18 cellular contexts compared by ENCODE assay signal in genomic region chr19:1166872-1167573, GRCh38. TPM values are rescaled to one million over a fixed set of nuclear protein-coding genes. Genes with fewer than 3 reads are reported as not detected.
A peak's percentile ranks its signal among the peaks of the same experiment; 100 is the strongest.
DNase-seq lines count a peak whose midpoint lies in the region; ATAC-seq, FAIRE-seq and TF ChIP-seq lines count a peak whose summit lies in the region.
"Had no signal": no experiment of that assay in that cellular context is flagged by ENCODE, and none has a peak within 500 bp of the region (broad histone marks: within the 10 kb centered on the region; RNA-seq: fewer than 3 reads in every experiment).

No MANE protein-coding gene starts in this region.

- no peak overlapping the region for H3K4ac ChIP-seq in H1 (replicated peaks; ENCODE audit: insufficient read length, low read depth, low read length)

- H3K9me3 ChIP-seq in PC-3 (ENCODE audit: low read length) (no peaks in the 10 kb centered on the region), H1 (ENCODE audit: insufficient read depth in 2 of 2, low read depth in 1 of 2, low read length in 1 of 2) (no peaks in the 10 kb centered on the region)
- H3K9me3 ChIP-seq: thoracic aorta had no signal

- peak overlapping the region; percentile 96 for H3K9ac ChIP-seq in PC-3 (ENCODE audit: low read length)
- H3K9ac ChIP-seq in H1 (replicated peaks in 1 of 4; ENCODE audit: extremely low read depth in 1 of 4, low read depth in 3 of 4, low read length in 3 of 4): peak overlapping the region in 1 of 4 experiments; percentile 19; a peak in 1 of 7 replicates

- no peak overlapping the region for H3K56ac ChIP-seq in H1 (replicated peaks; ENCODE audit: insufficient read length, low read depth, low read length)

- H2BK12ac ChIP-seq in H1 (ENCODE audit: low read depth, low read length): peak overlapping the region; percentile 60; the same call in 1 of the 2 replicates

- H4K5ac ChIP-seq in H1 (ENCODE audit: insufficient read length, low read depth, low read length): no peak overlapping the region

- POLR2A ChIA-PET in PC-3 (lab: Charles Lee; ENCODE audit: unreplicated experiment) (no interaction called here), H1 (lab: Charles Lee; ENCODE audit: partially characterized antibody) (interaction anchor here (0.6 to 2.8 kb wide), 8 partner anchors 21 to 140 kb away, joined by 3 to 10 read pairs (median 4); no protein-coding TSS in a partner anchor)

- H3K4me2 ChIP-seq in PC-3 (ENCODE audit: low read length) (peak overlapping the region; percentile 90), H1 (ENCODE audit: insufficient read depth in 1 of 2, low read depth in 2 of 2, low read length in 2 of 2) (no peak overlapping the region)

- H3F3A ChIP-seq in PC-3 (ENCODE audit: low read length, unreplicated experiment): no peaks in the 10 kb centered on the region

- no peaks in the 10 kb centered on the region for H3K9me2 ChIP-seq in PC-3 (replicated peaks; ENCODE audit: low read length)

- H3K4me3 Mint-ChIP-seq in nephron: no peak overlapping the region
- H3K4me3 Mint-ChIP-seq in type B pancreatic cell: peak overlapping the region; percentile 34
- H3K4me3 Mint-ChIP-seq: central memory CD8-positive, alpha-beta T cell; neural crest cell had no signal

- TF ChIP-seq CTCF in PC-3 (conservative IDR thresholded peaks at IDR 0.05; ENCODE audit: low read depth, low read length): no peak
- no peak for TF ChIP-seq CTCF in H1 (IDR thresholded peaks at IDR 0.05; ENCODE audit: control extremely low read depth in 1 of 3, insufficient read depth in 1 of 3, low read depth in 1 of 3, low read length in 3 of 3)
- no peak for TF ChIP-seq CTCF in nephron (IDR thresholded peaks at IDR 0.05; ENCODE audit: unreplicated experiment in 3 of 3)
- no peak for TF ChIP-seq CTCF in type B pancreatic cell (conservative IDR thresholded peaks at IDR 0.05)

- H2BK20ac ChIP-seq in H1 (ENCODE audit: low read length): no peak overlapping the region

- CTCF ChIA-PET in PC-3 (lab: Charles Lee) (interaction anchor here (0.6 kb wide), 2 partner anchors 26 to 63 kb away, joined by 3 to 5 read pairs; partner anchors contain the start of gene GPX4), H1 (lab: Charles Lee; ENCODE audit: partially characterized antibody) (interaction anchor here (0.9 to 3.0 kb wide), 10 partner anchors 11 to 95 kb away, joined by 3 to 15 read pairs (median 4); no protein-coding TSS in a partner anchor)

- H3K18ac ChIP-seq in H1 (ENCODE audit: extremely low read depth, low read length): no peak overlapping the region

- H4K91ac ChIP-seq in H1 (replicated peaks; ENCODE audit: insufficient read length, low read length): peak overlapping the region; percentile 59

- H3K9me3 Mint-ChIP-seq in nephron (no peaks in the 10 kb centered on the region), type B pancreatic cell (no peaks in the 10 kb centered on the region)
- H3K9me3 Mint-ChIP-seq: central memory CD8-positive, alpha-beta T cell; neural crest cell had no signal

- peaks cover 4% of the 10 kb centered on the region; the same call in 1 of the 2 replicates for H3K23me2 ChIP-seq in H1 (ENCODE audit: low read depth, low read length)

- TF ChIP-seq RAD21 in H1 (IDR thresholded peaks at IDR 0.05 in 1 of 2, conservative IDR thresholded peaks at IDR 0.05 in 1 of 2; ENCODE audit: low read depth in 2 of 2, low read length in 2 of 2): no peak

- H4K20me1 ChIP-seq in PC-3 (ENCODE audit: low read length): peaks cover 19% of the 10 kb centered on the region; the same call in 1 of the 2 replicates
- H4K20me1 ChIP-seq in H1 (replicated peaks in 1 of 2; ENCODE audit: control insufficient read depth in 1 of 2, insufficient read depth in 2 of 2, low read length in 2 of 2): peaks cover 0 to 41% of the 10 kb centered on the region in 2 experiments

- H3K27me3 Mint-ChIP-seq in nephron (ENCODE audit: low read depth) (no peaks in the 10 kb centered on the region), type B pancreatic cell (no peaks in the 10 kb centered on the region)
- H3K27me3 Mint-ChIP-seq: central memory CD8-positive, alpha-beta T cell had no signal

- ATAC-seq in PC-3 (no peak), GM18520 (IDR thresholded peaks at IDR 0.05; ENCODE audit: unreplicated experiment) (no peak), HG02588 (IDR thresholded peaks at IDR 0.05; ENCODE audit: unreplicated experiment) (no peak)
- ATAC-seq: foreskin keratinocyte had no signal

- H2AFZ ChIP-seq in PC-3 (ENCODE audit: low read length) (no peak overlapping the region), H1 (ENCODE audit: low read length) (no peak overlapping the region)

- no peak overlapping the region for H2BK15ac ChIP-seq in H1 (ENCODE audit: low read length)

- H3K27me3 ChIP-seq in PC-3 (ENCODE audit: low read length) (no peaks in the 10 kb centered on the region), H1 (replicated peaks in 1 of 4; ENCODE audit: control insufficient read depth in 3 of 4, extremely low read depth in 1 of 4, insufficient read depth in 3 of 4, low read length in 3 of 4) (no peaks in the 10 kb centered on the region; a peak in 1 of 7 replicates)
- H3K27me3 ChIP-seq: foreskin keratinocyte had no signal

- H3K27ac ChIP-seq in PC-3 (ENCODE audit: low read length): peak overlapping the region; percentile 98
- no peak overlapping the region for H3K27ac ChIP-seq in H1 (ENCODE audit: low read depth, low read length)
- H3K27ac ChIP-seq: foreskin keratinocyte, thoracic aorta had no signal

- no peaks in the 10 kb centered on the region for H3K36me3 Mint-ChIP-seq in nephron (ENCODE audit: low read depth)
- peaks cover 8% of the 10 kb centered on the region for H3K36me3 Mint-ChIP-seq in type B pancreatic cell

- FAIRE-seq in H1 (lab: Jason Lieb, UNC): no peak
- FAIRE-seq: GM18507 had no signal

- H3K14ac ChIP-seq in H1 (ENCODE audit: insufficient read length): no peak overlapping the region

- H3K4me1 ChIP-seq in PC-3 (ENCODE audit: insufficient read depth, low read length): peaks cover 37% of the 10 kb centered on the region
- H3K4me1 ChIP-seq in H1 (replicated peaks in 1 of 4; ENCODE audit: control insufficient read depth in 3 of 4, insufficient read depth in 4 of 4, low read length in 3 of 4): peaks cover 0 to 23% (median 16%) of the 10 kb centered on the region in 4 experiments; a peak in 5 of 7 replicates

- no peak overlapping the region for H2BK120ac ChIP-seq in H1 (replicated peaks; ENCODE audit: low read depth, low read length)

- no peak for TF ChIP-seq EP300 in H1 (IDR thresholded peaks at IDR 0.05; ENCODE audit: borderline replicate concordance in 1 of 2, low read depth in 2 of 2, low read length in 2 of 2)

- no TSS peak for BruUV-seq in PC-3 (replicated peaks; lab: Mats Ljungman, UMichigan)

- no peak overlapping the region for H3K23ac ChIP-seq in H1 (ENCODE audit: insufficient read length)

- intact Hi-C loops in PC-3 (cut with micrococcal nuclease): no loop called here

- H3K36me3 ChIP-seq in PC-3 (ENCODE audit: low read depth, low read length) (no peaks in the 10 kb centered on the region), H1 (ENCODE audit: control insufficient read depth in 2 of 4, insufficient read depth in 4 of 4, low read length in 3 of 4) (peaks cover 0 to 2% (median 0%) of the 10 kb centered on the region in 4 experiments; a peak in 1 of 8 replicates)

- H3K79me2 ChIP-seq in PC-3 (ENCODE audit: low read length) (peaks cover 99% of the 10 kb centered on the region), H1 (ENCODE audit: control insufficient read depth in 1 of 2, insufficient read depth in 2 of 2, low read length in 2 of 2) (peaks cover 10 to 57% of the 10 kb centered on the region in 2 experiments)

- H2AK5ac ChIP-seq in H1 (ENCODE audit: low read depth, low read length): no peak overlapping the region

- H3K27ac Mint-ChIP-seq in nephron (peak overlapping the region in 2 of 3 experiments; percentile 68 to 91), type B pancreatic cell (peak overlapping the region; percentile 80)

- H3K4me3 ChIP-seq in PC-3 (ENCODE audit: low read length) (peak overlapping the region; percentile 82), H1 (ENCODE audit: extremely low read depth in 1 of 4, insufficient read depth in 2 of 4, low read depth in 3 of 4, low read length in 4 of 4) (no peak overlapping the region)
- H3K4me3 ChIP-seq: thoracic aorta had no signal

- H3K79me1 ChIP-seq in H1 (ENCODE audit: low read depth, low read length): peaks cover 44% of the 10 kb centered on the region

- H4K8ac ChIP-seq in H1 (ENCODE audit: extremely low read depth, insufficient read depth, low read length): no peak overlapping the region; the same call in 1 of the 2 replicates

- DNase-seq in PC-3 (peak; percentile 28), H1 (ENCODE audit: low read depth in 1 of 2, low spot score in 2 of 2) (no peak), type B pancreatic cell (ENCODE audit: extremely low spot score, unreplicated experiment) (no peak), NCI-H345 (lab: John Stamatoyannopoulos, UW) (no peak), DMS 273 treated with DMSO at 0.1 percent for 48 hours (lab: John Stamatoyannopoulos, UW) (no peak)
- DNase-seq: DMS53; foreskin keratinocyte; NCI-H1092; stimulated activated CD4-positive, alpha-beta T cell treated with anti-CD3 and anti-CD28 coated beads, Interleukin-4, amount 100 ng/mL, for 24 hours; stimulated activated CD8-positive, alpha-beta memory T cell treated with anti-CD3 and anti-CD28 coated beads, Interleukin-4, amount 100 ng/mL, for 48 hours; SW 1271 had no signal

- H3K4me1 Mint-ChIP-seq in nephron (peaks cover 32% of the 10 kb centered on the region), type B pancreatic cell (ENCODE audit: unreplicated experiment) (peaks cover 21% of the 10 kb centered on the region)

- WGBS in H1 (ENCODE audit: extremely low coverage in 1 of 2, insufficient coverage in 1 of 2, insufficient read length in 1 of 2, insufficient replicate concordance in 2 of 2, low coverage in 1 of 2, low lambda C conversion rate in 2 of 2, missing lambda C conversion rate in 1 of 2), 2 experiments: 93% methylated on average over 30 of the region's 33 CpGs; no CpG with 5 or more reads in 1 of the 2 experiments

- TF ChIP-seq POLR2A in H1 (IDR thresholded peaks at IDR 0.05; ENCODE audit: control extremely low read depth in 1 of 2, low read depth in 2 of 2, low read length in 2 of 2): no peak

- H2BK5ac ChIP-seq in H1 (ENCODE audit: low read depth, low read length): 0 out of 2 replicates have a peak overlapping the region, but pooled peaks have one; percentile 30

RNA-seq across cellular contexts. Expression of gene SBNO2, which starts 7.0 kb away (rescaled TPM):
- total RNA-seq in PC-3 (2014; rRNA removed) (62.4 and 75.0 TPM in 2 replicates), type B pancreatic cell (ENCODE audit: low replicate concordance) (45.5 and 60.7 TPM in 2 replicates)
- total RNA-seq in H1 (2021; fragmentation: NEBNext Ultra II Directional; extraction: Animal tissue kit (Norgen Biotek cat#: 25700)): 31.4 and 37.4 TPM in 2 replicates
- polyA plus RNA-seq in H1 (2011; rRNA removed): 12.2 and 21.3 TPM in 2 replicates
- polyA plus RNA-seq in H1 (2011; cell fraction: cytosol; rRNA removed): 12.8 TPM
- polyA plus RNA-seq in H1 (2011; cell fraction: nucleus; rRNA removed): 67.3 TPM
- polyA plus RNA-seq in H1 (2012, experiment 1 of 2): 21.4 to 33.6 TPM (median 24.5 TPM) in 4 replicates
- polyA plus RNA-seq in H1 (2012, experiment 2 of 2): 13.6 TPM
- 16.0 TPM for polyA plus RNA-seq in H1 (2013, experiment 1 of 2)
- polyA plus RNA-seq in H1 (2013, experiment 2 of 2): 14.4 TPM
- 10.0 and 10.6 TPM in 2 replicates for polyA minus RNA-seq in H1 (2011; rRNA and poly(A)+ RNA removed)
- polyA minus RNA-seq in H1 (2011; cell fraction: cytosol; rRNA and poly(A)+ RNA removed): 23.1 TPM
- polyA minus RNA-seq in H1 (2011; cell fraction: nucleus; rRNA and poly(A)+ RNA removed): 23.4 TPM

RNA-seq across cellular contexts. Expression of gene STK11, which starts 38.6 kb away (rescaled TPM):
- total RNA-seq in PC-3 (2014; rRNA removed): 82.4 and 93.0 TPM in 2 replicates
- total RNA-seq in H1 (2021; fragmentation: NEBNext Ultra II Directional; extraction: Animal tissue kit (Norgen Biotek cat#: 25700)): 70.7 and 75.2 TPM in 2 replicates
- 45.3 and 71.0 TPM in 2 replicates for polyA plus RNA-seq in H1 (2011; rRNA removed)
- 71.1 TPM for polyA plus RNA-seq in H1 (2011; cell fraction: cytosol; rRNA removed)
- 143 TPM for polyA plus RNA-seq in H1 (2011; cell fraction: nucleus; rRNA removed)
- polyA plus RNA-seq in H1 (2012, experiment 1 of 2): 58.3 to 76.3 TPM (median 64.8 TPM) in 4 replicates
- polyA plus RNA-seq in H1 (2012, experiment 2 of 2): 55.4 TPM
- 44.0 TPM for polyA plus RNA-seq in H1 (2013, experiment 1 of 2)
- 41.8 TPM for polyA plus RNA-seq in H1 (2013, experiment 2 of 2)
- 22.4 and 26.9 TPM in 2 replicates for polyA minus RNA-seq in H1 (2011; rRNA and poly(A)+ RNA removed)
- polyA minus RNA-seq in H1 (2011; cell fraction: cytosol; rRNA and poly(A)+ RNA removed): 44.5 TPM
- polyA minus RNA-seq in H1 (2011; cell fraction: nucleus; rRNA and poly(A)+ RNA removed): 46.0 TPM
- total RNA-seq in type B pancreatic cell (ENCODE audit: low replicate concordance): 59.9 and 64.8 TPM in 2 replicates
